24 cellular contexts compared by ENCODE assay signal in the genomic region with DNA sequence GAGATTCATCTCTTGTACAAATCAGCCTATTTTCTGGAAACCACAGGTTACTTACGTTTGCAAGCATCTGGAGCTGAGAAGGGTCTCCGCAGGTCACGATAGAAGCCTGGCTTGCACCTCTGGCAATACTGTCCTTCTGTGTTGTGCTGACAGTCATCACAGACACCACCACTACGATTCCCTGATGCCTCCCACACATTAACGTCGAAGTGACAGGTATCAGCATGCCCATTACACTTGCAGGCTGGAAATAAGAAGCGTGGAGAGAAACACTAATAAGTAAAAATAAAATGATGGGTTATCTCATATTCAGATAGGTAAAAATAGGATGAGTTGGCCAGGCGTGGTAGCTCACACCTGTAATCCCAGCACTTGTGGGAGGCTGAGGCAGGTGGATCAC.
DNase-seq lines count a peak whose midpoint lies in the region; ATAC-seq, FAIRE-seq and TF ChIP-seq lines count a peak whose summit lies in the region.
"Had no signal": no experiment of that assay in that cellular context is flagged by ENCODE, and none has a peak within 500 bp of the region (broad histone marks: within the 10 kb centered on the region; RNA-seq: fewer than 3 reads in every experiment).

No MANE protein-coding gene starts in this region.

- no peaks in the 10 kb centered on the region for H3K9me1 ChIP-seq in keratinocyte (ENCODE audit: control insufficient read depth, extremely low read depth, insufficient read depth, low read length)

- FAIRE-seq in keratinocyte (lab: Jason Lieb, UNC) (peak; percentile 9), H54 (lab: Jason Lieb, UNC) (no peak)
- FAIRE-seq: D721Med, GM12891, GM18507 had no signal

- peak overlapping the region; percentile 30 for H3K27ac ChIP-seq in left ventricle myocardium inferior (replicated peaks)
- no peak overlapping the region for H3K27ac ChIP-seq in keratinocyte (ENCODE audit: control insufficient read depth, insufficient read depth, low read length)
- H3K27ac ChIP-seq in spleen: peak overlapping the region; percentile 16 to 83 (median 78)
- H3K27ac ChIP-seq: A549; BLaER1 treated with 17β-estradiol and CSF1 and Interleukin-3, amounts not matched to agents 10 nM and 100 nM had no signal

- H3K4me1 ChIP-seq in left ventricle myocardium inferior (peaks cover 26% of the 10 kb centered on the region), keratinocyte (ENCODE audit: control insufficient read depth, extremely low read depth, insufficient read depth, low read length) (no peaks in the 10 kb centered on the region), spleen (peaks cover 5 to 43% (median 17%) of the 10 kb centered on the region in 6 donors)
- H3K4me1 ChIP-seq: BLaER1 treated with 17β-estradiol and CSF1 and Interleukin-3, amounts not matched to agents 10 nM and 100 nM had no signal

- DNase-seq in left ventricle myocardium inferior (no peak), left ventricle myocardium superior (no peak), keratinocyte (ENCODE audit: low read depth, low spot score) (no peak), spleen (no peak), H54 (ENCODE audit: insufficient read length, low spot score) (no peak)
- DNase-seq: 8988T; ACHN; AML-193; BE2C; CD4-positive, alpha-beta T cell; CD8-positive, alpha-beta memory T cell; DMS 273 treated with DMSO at 0.1 percent for 48 hours; DMS79; EL; GDM1; HFFc6 had no signal

- dilution Hi-C loops in keratinocyte (cut with MboI; ENCODE audit: extremely low pct_ligation_motif_present, low sequenced_read_pairs): no loop called here

- WGBS in spleen, 5 donors: 84 to 94% (median 93%) methylated on average over 8 of the region's 8 CpGs

- intact Hi-C loops in left ventricle myocardium inferior (cut with micrococcal nuclease) (no loop called here), left ventricle myocardium superior (cut with micrococcal nuclease) (no loop called here), spleen (cut with DNase I; ENCODE audit: low total_unique reads) (no loop called here)

- H3K9me3 ChIP-seq in left ventricle myocardium inferior (replicated peaks): no peaks in the 10 kb centered on the region
- no peaks in the 10 kb centered on the region for H3K9me3 ChIP-seq in keratinocyte (ENCODE audit: control insufficient read depth, low read depth, low read length)
- no peaks in the 10 kb centered on the region for H3K9me3 ChIP-seq in spleen
- H3K9me3 ChIP-seq: A549; BE2C; BLaER1 treated with 17β-estradiol and CSF1 and Interleukin-3, amounts not matched to agents 10 nM and 100 nM; HAP-1 had no signal

- no peaks in the 10 kb centered on the region for H4K20me1 ChIP-seq in keratinocyte (ENCODE audit: control insufficient read depth, extremely low read depth, insufficient read depth, low read length)
- H4K20me1 ChIP-seq: BLaER1 treated with 17β-estradiol and CSF1 and Interleukin-3, amounts not matched to agents 10 nM and 100 nM had no signal

- ATAC-seq in left ventricle myocardium superior (no peak), HG03280 (IDR thresholded peaks at IDR 0.05; ENCODE audit: unreplicated experiment) (no peak)
- ATAC-seq: A549, GM23338 had no signal

- no peak overlapping the region for H3K4me2 ChIP-seq in keratinocyte (ENCODE audit: control insufficient read depth, extremely low read depth, insufficient read depth, low read depth, low read length)
- H3K4me2 ChIP-seq: A549; BLaER1 treated with 17β-estradiol and CSF1 and Interleukin-3, amounts not matched to agents 10 nM and 100 nM; GM23338 had no signal

- no peak overlapping the region for H3K9ac ChIP-seq in keratinocyte (ENCODE audit: control insufficient read depth, extremely low read depth, insufficient read depth, low read length)
- H3K9ac ChIP-seq: BLaER1 treated with 17β-estradiol and CSF1 and Interleukin-3, amounts not matched to agents 10 nM and 100 nM had no signal

- no peaks in the 10 kb centered on the region for H3K79me2 ChIP-seq in keratinocyte (ENCODE audit: control insufficient read depth, insufficient read depth, low read length)

- H3K36me3 ChIP-seq in left ventricle myocardium inferior (peaks cover 45% of the 10 kb centered on the region), keratinocyte (ENCODE audit: control insufficient read depth in 2 of 2, extremely low read depth in 1 of 2, insufficient read depth in 2 of 2, low read length in 2 of 2) (no peaks in the 10 kb centered on the region), spleen (peaks cover 0 to 19% (median 0%) of the 10 kb centered on the region in 6 donors)
- H3K36me3 ChIP-seq: BE2C; BLaER1 treated with 17β-estradiol and CSF1 and Interleukin-3, amounts not matched to agents 10 nM and 100 nM; HAP-1 had no signal

- TF ChIP-seq POLR2A in spleen (IDR thresholded peaks at IDR 0.05): no peak
- no peak for TF ChIP-seq POLR2A in H54 (IDR thresholded peaks at IDR 0.05; ENCODE audit: low read depth, low read length)

- H3K4me3 ChIP-seq in left ventricle myocardium inferior (no peak overlapping the region), keratinocyte (ENCODE audit: control insufficient read depth in 2 of 3, extremely low read depth in 1 of 3, insufficient read depth in 2 of 3, low read depth in 1 of 3, low read length in 3 of 3) (no peak overlapping the region), spleen (no peak overlapping the region)
- H3K4me3 ChIP-seq: A549; BLaER1 treated with 17β-estradiol and CSF1 and Interleukin-3, amounts not matched to agents 10 nM and 100 nM; GM23338; HAP-1 had no signal

- H3K27me3 ChIP-seq in left ventricle myocardium inferior (ENCODE audit: low read depth): no peaks in the 10 kb centered on the region
- H3K27me3 ChIP-seq in keratinocyte (ENCODE audit: control insufficient read depth, extremely low read depth, insufficient read depth, low read length): no peaks in the 10 kb centered on the region
- H3K27me3 ChIP-seq in spleen (replicated peaks in 1 of 7): no peaks in the 10 kb centered on the region
- H3K27me3 ChIP-seq: BE2C; BLaER1 treated with 17β-estradiol and CSF1 and Interleukin-3, amounts not matched to agents 10 nM and 100 nM had no signal

- no peak overlapping the region for H2AFZ ChIP-seq in keratinocyte (ENCODE audit: control insufficient read depth, low read length)
- H2AFZ ChIP-seq: GM23338 had no signal

- TF ChIP-seq CTCF in left ventricle myocardium inferior (IDR thresholded peaks at IDR 0.05; ENCODE audit: borderline replicate concordance) (no peak), keratinocyte (optimal IDR thresholded peaks at IDR 0.05 in 1 of 3, IDR thresholded peaks at IDR 0.05 in 1 of 3, conservative IDR thresholded peaks at IDR 0.05 in 1 of 3; ENCODE audit: extremely low read depth in 1 of 3, insufficient read depth in 2 of 3, low read length in 3 of 3) (no peak), spleen (IDR thresholded peaks at IDR 0.05 in 8 of 11, conservative IDR thresholded peaks at IDR 0.05 in 3 of 11) (no peak)
